ENCODE assay signal across 8 cellular contexts in genomic region chr6:73695619-73696421, GRCh38. TPM values are rescaled to one million over a fixed set of nuclear protein-coding genes. Genes with fewer than 3 reads are reported as not detected.
A peak's percentile ranks its signal among the peaks of the same experiment; 100 is the strongest.
DNase-seq lines count a peak whose midpoint lies in the region; ATAC-seq and TF ChIP-seq lines count a peak whose summit lies in the region.

CD109 (plus strand) TSS chr6:73696203; CDS start chr6:73696216, 13 bp downstream.

- H3K9me3 Mint-ChIP-seq in activated naive CD4-positive, alpha-beta T cell treated with anti-CD3 and anti-CD28 coated beads for 36 hours, result peaks cover 4% of the 10 kb centered on the region

- H3K27me3 ChIP-seq in BLaER1 (peaks cover 45% of the 10 kb centered on the region), parathyroid adenoma (ENCODE audit: control insufficient read depth, insufficient read depth, low read length) (no peaks in the 10 kb centered on the region), transverse colon (peaks cover 25% of the 10 kb centered on the region)

- peak within 1 kb of the TSS; percentile 76 for H2AFZ ChIP-seq in parathyroid adenoma

- intact Hi-C loops in activated naive CD4-positive, alpha-beta T cell treated with anti-CD3 and anti-CD28 coated beads for 36 hours (cut with micrococcal nuclease), result loop anchor here (1.0 to 2.0 kb wide), 12 partner anchors 8 to 1547 kb away; partner anchors contain the start of genes CGAS, COX7A2 and EEF1A1
- intact Hi-C loops in Right ventricle myocardium inferior (cut with DNase I), result no loop called here
- intact Hi-C loops in transverse colon (cut with DNase I; ENCODE audit: low total_unique reads), result no loop called here

- peaks cover 11% of the 10 kb centered on the region for H3K4me1 ChIP-seq in BLaER1
- H3K4me1 ChIP-seq in parathyroid adenoma, result peaks cover 27% of the 10 kb centered on the region
- peaks cover 3 to 20% (median 8%) of the 10 kb centered on the region in 4 donors for H3K4me1 ChIP-seq in transverse colon

- H3K4me2 ChIP-seq in BLaER1 (peak within 1 kb of the TSS; percentile 90), parathyroid adenoma (ENCODE audit: low read length) (peak within 1 kb of the TSS; percentile 98)

- TF ChIP-seq CTCF in parathyroid adenoma (IDR thresholded peaks at IDR 0.05) (no peak), transverse colon (IDR thresholded peaks at IDR 0.05) (no peak)

- peaks cover 9% of the 10 kb centered on the region for H3K27me3 Mint-ChIP-seq in activated naive CD4-positive, alpha-beta T cell treated with anti-CD3 and anti-CD28 coated beads for 36 hours (ENCODE audit: low read depth)

- no peak within 1 kb of the TSS for H3K27ac ChIP-seq in BLaER1
- H3K27ac ChIP-seq in parathyroid adenoma, result peak within 1 kb of the TSS; percentile 91
- peak within 1 kb of the TSS; percentile 69 to 88 (median 82) for H3K27ac ChIP-seq in transverse colon

- H3K9ac ChIP-seq in BLaER1 (no peak within 1 kb of the TSS), parathyroid adenoma (peak within 1 kb of the TSS; percentile 75)

- 2 to 3% methylated on average over 9 to 61 of the region's 61 CpGs for WGBS in transverse colon (ENCODE audit: low coverage in 1 of 2), 2 donors

- TF ChIP-seq POLR2A in transverse colon (IDR thresholded peaks at IDR 0.05), result peak; percentile 24

- peak within 1 kb of the TSS; percentile 64 for H3K4me3 ChIP-seq in BLaER1
- H3K4me3 ChIP-seq in parathyroid adenoma (ENCODE audit: low read depth, low read length), result peak within 1 kb of the TSS; percentile 78
- H3K4me3 ChIP-seq in transverse colon, result peak within 1 kb of the TSS; percentile 40 to 57 (median 46)

- peaks cover 39% of the 10 kb centered on the region for H3K79me2 ChIP-seq in parathyroid adenoma

- no peaks in the 10 kb centered on the region for H3K36me3 ChIP-seq in BLaER1
- no peaks in the 10 kb centered on the region for H3K36me3 ChIP-seq in parathyroid adenoma (ENCODE audit: control insufficient read depth, insufficient read depth, low read length)
- no peaks in the 10 kb centered on the region for H3K36me3 ChIP-seq in transverse colon

- H3K9me3 ChIP-seq in BLaER1 (peaks cover 16% of the 10 kb centered on the region), parathyroid adenoma (ENCODE audit: control insufficient read depth, low read length) (no peaks in the 10 kb centered on the region), transverse colon (no peaks in the 10 kb centered on the region)

- CTCF ChIA-PET in activated naive CD4-positive, alpha-beta T cell treated with anti-CD3 and anti-CD28 coated beads for 36 hours (lab: Charles Lee), result interaction anchor here (0.6 to 1.6 kb wide), 3 partner anchors 20 to 229 kb away, joined by 3 to 8 read pairs (median 4); no protein-coding TSS in a partner anchor

- DNase-seq in SHP77 (lab: John Stamatoyannopoulos, UW), result peak; percentile 48 to 68
- DNase-seq in activated naive CD4-positive, alpha-beta T cell treated with anti-CD3 and anti-CD28 coated beads for 36 hours, result peak; percentile 89
- DNase-seq in Right ventricle myocardium inferior (ENCODE audit: missing footprints), result peak; percentile 68
- peak; percentile 11 for DNase-seq in transverse colon

- H4K20me1 ChIP-seq in BLaER1, result no peaks in the 10 kb centered on the region

- peak within 1 kb of the TSS; percentile 96 for H3K27ac Mint-ChIP-seq in activated naive CD4-positive, alpha-beta T cell treated with anti-CD3 and anti-CD28 coated beads for 36 hours

- in situ Hi-C loops in transverse colon (cut with MboI; ENCODE audit: low pct_ligation_motif_present in 1 of 4, low pct_unique_long_range_greater_than_20kb in 1 of 4, low sequenced_read_pairs in 3 of 4), result no loop called here

- ATAC-seq in GM19372 (IDR thresholded peaks at IDR 0.05; ENCODE audit: low read depth, unreplicated experiment), result peak; percentile 57
- peak; percentile 37 for ATAC-seq in HG03469 (IDR thresholded peaks at IDR 0.05; ENCODE audit: unreplicated experiment)
- peak; percentile 85 for ATAC-seq in Right ventricle myocardium inferior

- peaks cover 44% of the 10 kb centered on the region for H3K4me1 Mint-ChIP-seq in activated naive CD4-positive, alpha-beta T cell treated with anti-CD3 and anti-CD28 coated beads for 36 hours (ENCODE audit: low read depth)

- no peak for TF ChIP-seq EP300 in transverse colon (IDR thresholded peaks at IDR 0.05; ENCODE audit: low read depth)

- H3K36me3 Mint-ChIP-seq in activated naive CD4-positive, alpha-beta T cell treated with anti-CD3 and anti-CD28 coated beads for 36 hours (ENCODE audit: low read depth), result peaks cover 16% of the 10 kb centered on the region

- peak within 1 kb of the TSS; percentile 92 for H3K4me3 Mint-ChIP-seq in activated naive CD4-positive, alpha-beta T cell treated with anti-CD3 and anti-CD28 coated beads for 36 hours

RNA-seq across cellular contexts. Expression of gene CD109, which starts in this region (rescaled TPM):
- total RNA-seq in activated naive CD4-positive, alpha-beta T cell treated with anti-CD3 and anti-CD28 coated beads for 36 hours, result 1 to 10 TPM; 6.7 to 7.6 TPM
- total RNA-seq in Right ventricle myocardium inferior, result 7.3 TPM
- total RNA-seq in transverse colon, result 1 to 10 TPM; 1.9 to 7.4 (median 4.8) TPM

Comparison
In these comparisons a context has a peak if more than half of its experiments do, and no peak if none do; other contexts are left out.
1. DNase-seq: peak in every context shown above with its lines; median percentile 89 in activated naive CD4-positive, alpha-beta T cell treated with anti-CD3 and anti-CD28 coated beads for 36 hours; 68 in Right ventricle myocardium inferior; 58 in SHP77; 11 in transverse colon.